Comparison of ENCODE assay signal across 22 cellular contexts in genomic region chr19:2759392-2759791, GRCh38.
"Had no signal": no experiment of that assay in that cellular context is flagged by ENCODE, and none has a peak within 500 bp of the region (broad histone marks: within the 10 kb centered on the region; RNA-seq: fewer than 3 reads in every experiment).

No MANE protein-coding gene starts in this region.

- H3K27ac Mint-ChIP-seq: nephron, progenitor cell of endocrine pancreas, type B pancreatic cell had no signal

- FAIRE-seq: kidney, pancreas, urothelium cell line had no signal

- H3K4me3 ChIP-seq: hepatocyte, left ventricle myocardium inferior, lower lobe of right lung, pancreas, smooth muscle cell had no signal

- H3K27me3 ChIP-seq: hepatocyte, pancreas had no signal

- H3K27me3 Mint-ChIP-seq: naive B cell, progenitor cell of endocrine pancreas, type B pancreatic cell had no signal

- H3K36me3 Mint-ChIP-seq: type B pancreatic cell had no signal

- H3K4me3 Mint-ChIP-seq: nephron, type B pancreatic cell had no signal

- H3K27ac ChIP-seq: hepatocyte, left ventricle myocardium inferior, lower lobe of right lung, pancreas had no signal

- DNase-seq: dermis blood vessel endothelial cell; effector CD4-positive, alpha-beta T cell; foreskin melanocyte; head of caudate nucleus; kidney; left cardiac atrium; left ventricle myocardium inferior; lower lobe of right lung; mesenchymal stem cell; midbrain; naive B cell; occipital lobe; pancreas; right cardiac atrium; stimulated activated CD4-positive, alpha-beta T cell treated with anti-CD3 and anti-CD28 coated beads, Interleukin-2, amount 100 ng/mL, for 48 hours; stimulated activated naive CD4-positive, alpha-beta T cell treated with Interleukin-2 at 50 U/mL for 16 hours had no signal

- H3K9me3 Mint-ChIP-seq: naive B cell, nephron, type B pancreatic cell had no signal

- H3K4me2 ChIP-seq: hepatocyte, smooth muscle cell had no signal

- H3K4me1 Mint-ChIP-seq: nephron had no signal

- H3K9me3 ChIP-seq: left ventricle myocardium inferior, lower lobe of right lung, pancreas had no signal

- H3K4me1 ChIP-seq: left ventricle myocardium inferior, lower lobe of right lung, pancreas had no signal
